Comparison of ENCODE assay signal across 18 cellular contexts in the genomic region with DNA sequence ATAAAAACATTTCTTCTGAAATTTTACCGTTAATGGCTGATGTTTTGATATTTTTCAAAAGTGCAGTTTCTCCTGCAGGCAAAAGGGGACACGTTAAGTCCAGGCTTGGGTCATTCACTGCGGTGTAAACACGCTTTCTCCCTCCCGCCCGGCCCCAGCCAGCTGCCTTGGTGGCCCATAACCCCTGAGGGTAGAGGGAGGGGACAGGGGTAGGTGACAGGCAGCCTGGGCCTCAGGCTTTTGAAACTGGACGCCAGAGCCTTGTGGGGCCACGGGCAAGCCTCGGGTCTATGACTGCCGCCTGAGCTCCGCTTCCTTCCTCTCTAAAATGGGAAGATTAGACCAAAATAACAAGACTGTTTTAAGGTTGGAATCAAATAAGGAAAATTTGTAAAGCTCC.
DNase-seq lines count a peak whose midpoint lies in the region; ATAC-seq and TF ChIP-seq lines count a peak whose summit lies in the region.
"Had no signal": no experiment of that assay in that cellular context is flagged by ENCODE, and none has a peak within 500 bp of the region (broad histone marks: within the 10 kb centered on the region; RNA-seq: fewer than 3 reads in every experiment).

No MANE protein-coding gene starts in this region.

- H3K27me3 ChIP-seq in SJCRH30 = no peaks in the 10 kb centered on the region
- H3K27me3 ChIP-seq in heart left ventricle = no peaks in the 10 kb centered on the region
- no peaks in the 10 kb centered on the region for H3K27me3 ChIP-seq in CD8-positive, alpha-beta memory T cell (ENCODE audit: insufficient read depth, low read length, poor library complexity, severe bottlenecking)

- H3K9me3 ChIP-seq in SJCRH30 (replicated peaks) = no peaks in the 10 kb centered on the region
- no peaks in the 10 kb centered on the region for H3K9me3 ChIP-seq in heart left ventricle
- no peaks in the 10 kb centered on the region for H3K9me3 ChIP-seq in CD8-positive, alpha-beta memory T cell (ENCODE audit: low read length)

- H3K9me3 Mint-ChIP-seq in mesothelial cell of epicardium = no peaks in the 10 kb centered on the region
- no peaks in the 10 kb centered on the region for H3K9me3 Mint-ChIP-seq in CD8-positive, alpha-beta memory T cell

- peak overlapping the region; percentile 20 for H3K4me3 Mint-ChIP-seq in mesothelial cell of epicardium
- no peak overlapping the region for H3K4me3 Mint-ChIP-seq in CD8-positive, alpha-beta memory T cell

- DNase-seq in SJCRH30 = peak; percentile 92 to 94
- no peak for DNase-seq in heart left ventricle
- no peak for DNase-seq in mesothelial cell of epicardium (ENCODE audit: low spot score in 2 of 2, unreplicated experiment in 2 of 2)
- DNase-seq in CD8-positive, alpha-beta memory T cell = no peak
- no peak for DNase-seq in DMS53 (lab: John Stamatoyannopoulos, UW)
- DNase-seq: activated CD4-positive, alpha-beta T cell treated with anti-CD3 and anti-CD28 coated beads for 48 hours; activated CD8-positive, alpha-beta memory T cell treated with anti-CD3 and anti-CD28 coated beads, Interleukin-2, amount 50 U/mL, for 48 hours; activated effector memory CD4-positive, alpha-beta T cell treated with anti-CD3 and anti-CD28 coated beads, Interleukin-2, amount 50 U/mL, for 16 hours; amniotic stem cell; cerebellar nuclear complex; COR-L47; NCI-H1048; NCI-H748 treated with DMSO at 0.1 percent for 48 hours; nucleus accumbens; stimulated activated CD4-positive, alpha-beta T cell treated with anti-CD3 and anti-CD28 coated beads, Interleukin-2, amount 100 ng/mL, for 48 hours had no signal

- H3K4me1 ChIP-seq in SJCRH30 (peaks cover 15% of the 10 kb centered on the region), heart left ventricle (peaks cover 0 to 10% (median 0%) of the 10 kb centered on the region in 12 donors), urinary bladder (ENCODE audit: insufficient read depth) (no peaks in the 10 kb centered on the region)
- H3K4me1 ChIP-seq in CD8-positive, alpha-beta memory T cell (ENCODE audit: insufficient read depth, low read length) = no peaks in the 10 kb centered on the region

- TF ChIP-seq CTCF in heart left ventricle (IDR thresholded peaks at IDR 0.05) (no peak), mesothelial cell of epicardium (IDR thresholded peaks at IDR 0.05; ENCODE audit: unreplicated experiment) (no peak)

- H3K36me3 ChIP-seq in SJCRH30 = no peaks in the 10 kb centered on the region
- peaks cover 0 to 94% (median 73%) of the 10 kb centered on the region in 9 donors for H3K36me3 ChIP-seq in heart left ventricle
- no peaks in the 10 kb centered on the region for H3K36me3 ChIP-seq in urinary bladder (ENCODE audit: insufficient read depth)
- H3K36me3 ChIP-seq in CD8-positive, alpha-beta memory T cell (ENCODE audit: insufficient read depth, low read length) = no peaks in the 10 kb centered on the region

- peak overlapping the region; percentile 77 for H3K27ac ChIP-seq in SJCRH30
- H3K27ac ChIP-seq in heart left ventricle = peak overlapping the region in 7 of 12 donors; percentile 29 to 66 (median 61)
- H3K27ac ChIP-seq in urinary bladder (ENCODE audit: low read depth) = peak overlapping the region; percentile 40
- no peak overlapping the region for H3K27ac ChIP-seq in CD8-positive, alpha-beta memory T cell (ENCODE audit: low read depth, low read length)
- H3K27ac ChIP-seq: KMS-11 had no signal

- POLR2A ChIA-PET in CD8-positive, alpha-beta memory T cell (lab: Charles Lee) = no interaction called here

- ATAC-seq in heart left ventricle (peak in 2 of 4 donors; percentile 19 to 30), HG03565 (IDR thresholded peaks at IDR 0.05; ENCODE audit: unreplicated experiment) (no peak)

- H3K36me3 Mint-ChIP-seq in mesothelial cell of epicardium = peaks cover 3% of the 10 kb centered on the region
- H3K36me3 Mint-ChIP-seq in CD8-positive, alpha-beta memory T cell = no peaks in the 10 kb centered on the region

- intact Hi-C loops in heart left ventricle (cut with DNase I) = loop anchor here in 1 of 10 donors (10.0 kb wide), 1 partner anchor 98 kb away; no protein-coding TSS in a partner anchor

- H3K4me1 Mint-ChIP-seq in mesothelial cell of epicardium = peaks cover 11% of the 10 kb centered on the region
- H3K4me1 Mint-ChIP-seq in CD8-positive, alpha-beta memory T cell = no peaks in the 10 kb centered on the region

- CTCF ChIA-PET in CD8-positive, alpha-beta memory T cell (lab: Charles Lee) = no interaction called here

- H3K27me3 Mint-ChIP-seq in mesothelial cell of epicardium (ENCODE audit: low read depth) = no peaks in the 10 kb centered on the region
- H3K27me3 Mint-ChIP-seq in CD8-positive, alpha-beta memory T cell = no peaks in the 10 kb centered on the region

- H3K4me3 ChIP-seq in SJCRH30 (peak overlapping the region; percentile 40), heart left ventricle (peak overlapping the region in 2 of 12 donors; percentile 3 to 25), urinary bladder (ENCODE audit: low read depth, low read length) (no peak overlapping the region)
- no peak overlapping the region for H3K4me3 ChIP-seq in CD8-positive, alpha-beta memory T cell (ENCODE audit: low read length)

- TF ChIP-seq POLR2A in heart left ventricle (IDR thresholded peaks at IDR 0.05) = no peak

- WGBS in heart left ventricle, 4 donors = 58 to 81% (median 71%) methylated on average over 11 of the region's 11 CpGs
- WGBS in urinary bladder = 66% methylated on average over 11 of the region's 11 CpGs

- H3K27ac Mint-ChIP-seq in mesothelial cell of epicardium = peak overlapping the region; percentile 52
- no peak overlapping the region for H3K27ac Mint-ChIP-seq in CD8-positive, alpha-beta memory T cell

Comparison
In these comparisons a context has a peak if more than half of its experiments do, and no peak if none do; other contexts are left out.
1. DNase-seq: peak in SJCRH30 (2 of 2); none in heart left ventricle (0 of 5), mesothelial cell of epicardium (0 of 2), CD8-positive, alpha-beta memory T cell (0 of 5) and DMS53 (single experiment).